In the genomic region with DNA sequence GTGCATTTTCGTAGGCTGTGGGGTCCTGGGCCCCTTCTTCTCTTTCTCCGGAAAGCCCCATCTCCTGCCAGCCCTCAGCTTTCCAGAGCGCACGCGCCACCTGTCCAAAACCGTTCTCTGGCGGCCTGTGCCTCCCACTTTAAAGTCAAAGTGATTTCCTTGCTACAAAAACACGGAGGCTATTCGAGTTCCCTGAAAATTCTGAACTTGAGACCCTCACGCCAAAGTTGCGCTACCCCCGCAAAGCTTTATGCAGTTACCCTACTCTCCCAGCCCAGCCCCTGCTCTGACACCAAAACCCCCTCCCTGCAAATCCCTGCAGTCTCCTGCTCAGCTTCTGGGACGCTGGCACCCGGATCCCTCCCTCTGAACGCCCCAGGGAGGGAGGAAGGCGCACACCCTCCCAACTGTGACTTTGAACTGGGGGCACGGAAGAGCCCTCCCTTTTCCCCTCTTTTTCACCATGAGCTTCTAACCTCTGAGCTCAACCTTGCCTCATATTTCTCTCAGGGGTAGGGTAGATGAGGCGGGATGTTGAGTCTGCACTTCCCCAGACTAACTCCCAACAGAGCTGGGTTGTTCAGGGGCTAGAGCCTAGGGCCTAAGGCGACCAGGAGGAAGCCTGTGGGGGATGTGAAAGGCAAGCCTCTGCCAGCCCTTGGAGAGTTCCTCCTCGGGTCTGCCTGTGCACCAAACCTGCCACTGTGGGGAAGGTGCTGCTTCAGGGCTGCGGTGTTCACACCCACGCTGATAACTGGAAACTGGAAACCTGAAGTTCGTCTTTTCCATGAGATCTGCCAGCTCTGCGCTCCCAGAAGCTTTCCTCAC, we compare ENCODE assay signal across 14 cellular contexts. TPM values are rescaled to one million over a fixed set of nuclear protein-coding genes. Genes with fewer than 3 reads are reported as not detected.
A peak's percentile ranks its signal among the peaks of the same experiment; 100 is the strongest.
DNase-seq lines count a peak whose midpoint lies in the region; ATAC-seq and TF ChIP-seq lines count a peak whose summit lies in the region.
"Had no signal": no experiment of that assay in that cellular context is flagged by ENCODE, and none has a peak within 500 bp of the region (broad histone marks: within the 10 kb centered on the region; RNA-seq: fewer than 3 reads in every experiment).

No MANE protein-coding gene starts in this region.

- no peak overlapping the region for H3K14ac ChIP-seq in H9 (ENCODE audit: insufficient read depth, low read length)

- no peak overlapping the region for H3K27ac ChIP-seq in H9 (ENCODE audit: insufficient read length, low read depth, low read length)
- no peak overlapping the region for H3K27ac ChIP-seq in neural cell (ENCODE audit: low read length)
- H3K27ac ChIP-seq: left ventricle myocardium inferior, SJCRH30, skin epidermis, upper lobe of left lung had no signal

- H3K79me1 ChIP-seq in H9 (ENCODE audit: insufficient read depth, low read depth, low read length, poor library complexity, severe bottlenecking): no peaks in the 10 kb centered on the region

- H2BK15ac ChIP-seq in H9 (ENCODE audit: low read depth, low read length): no peak overlapping the region

- H3K36me3 ChIP-seq in neural cell (ENCODE audit: insufficient read depth, low read length): no peaks in the 10 kb centered on the region
- H3K36me3 ChIP-seq: left ventricle myocardium inferior, SJCRH30, upper lobe of left lung had no signal

- H3K9me2 ChIP-seq in neural cell (ENCODE audit: insufficient read depth, low read length): no peaks in the 10 kb centered on the region

- H3K4me3 Mint-ChIP-seq in H9: peak overlapping the region; percentile 77 to 89
- H3K4me3 Mint-ChIP-seq in central memory CD8-positive, alpha-beta T cell: no peak overlapping the region
- H3K4me3 Mint-ChIP-seq in activated CD4-positive, alpha-beta memory T cell treated with anti-CD3 and anti-CD28 coated beads for 36 hours: no peak overlapping the region

- H3K18ac ChIP-seq in H9 (ENCODE audit: insufficient read length, low read depth, low read length): no peak overlapping the region

- no peaks in the 10 kb centered on the region; a peak in 2 of 5 replicates for H3K9me3 Mint-ChIP-seq in H9
- H3K9me3 Mint-ChIP-seq in central memory CD8-positive, alpha-beta T cell: no peaks in the 10 kb centered on the region
- H3K9me3 Mint-ChIP-seq in activated CD4-positive, alpha-beta memory T cell treated with anti-CD3 and anti-CD28 coated beads for 36 hours: no peaks in the 10 kb centered on the region

- H3K56ac ChIP-seq in H9 (ENCODE audit: insufficient read length, low read depth, low read length): no peak overlapping the region

- no CpG with 5 or more reads among the region's 24 CpGs for WGBS in H9 (ENCODE audit: extremely low coverage, insufficient read length, low lambda C conversion rate)

- H3K27ac Mint-ChIP-seq in H9: peak overlapping the region in 1 of 3 experiments; percentile 84; a peak in 1 of 7 replicates
- H3K27ac Mint-ChIP-seq in central memory CD8-positive, alpha-beta T cell (ENCODE audit: low read depth): no peak overlapping the region
- no peak overlapping the region for H3K27ac Mint-ChIP-seq in activated CD4-positive, alpha-beta memory T cell treated with anti-CD3 and anti-CD28 coated beads for 36 hours

- no peak overlapping the region for H2BK120ac ChIP-seq in H9 (ENCODE audit: low read depth, low read length, poor library complexity, severe bottlenecking)

- H3K79me2 ChIP-seq in H9 (ENCODE audit: insufficient read depth, low read length) (no peaks in the 10 kb centered on the region), neural cell (replicated peaks; ENCODE audit: insufficient read depth, low read length) (no peaks in the 10 kb centered on the region)

- no peak for TF ChIP-seq RAD21 in neural cell (conservative IDR thresholded peaks at IDR 0.05)

- peaks cover 16% of the 10 kb centered on the region for H3K23me2 ChIP-seq in H9 (ENCODE audit: insufficient read length, low read depth, low read length, poor library complexity, severe bottlenecking)

- no peak for TF ChIP-seq POLR2A in NB4 (IDR thresholded peaks at IDR 0.05; ENCODE audit: extremely low read depth, insufficient read length)

- H4K8ac ChIP-seq in H9 (replicated peaks; ENCODE audit: insufficient read length, low read depth, low read length): no peak overlapping the region

- CTCF ChIA-PET in activated CD4-positive, alpha-beta memory T cell treated with anti-CD3 and anti-CD28 coated beads for 36 hours (lab: Charles Lee): no interaction called here

- ATAC-seq in central memory CD8-positive, alpha-beta T cell (replicated peaks; ENCODE audit: extremely low read depth, poor library complexity, severe bottlenecking): peak; percentile 43
- ATAC-seq in HG03469 (IDR thresholded peaks at IDR 0.05; ENCODE audit: unreplicated experiment): no peak
- ATAC-seq in left lobe of liver: no peak

- POLR2A ChIA-PET in activated CD4-positive, alpha-beta memory T cell treated with anti-CD3 and anti-CD28 coated beads for 36 hours (lab: Charles Lee): no interaction called here

- no peak for TF ChIP-seq EP300 in neural cell (conservative IDR thresholded peaks at IDR 0.05; ENCODE audit: poor library complexity, severe bottlenecking)

- DNase-seq in H9 (peak; percentile 72), NB4 (ENCODE audit: low read depth) (peak; percentile 45), left lobe of liver (ENCODE audit: low spot score) (no peak), NCI-H2029 treated with DMSO at 0.1 percent for 48 hours (lab: John Stamatoyannopoulos, UW) (no peak)
- no peak for DNase-seq in central memory CD8-positive, alpha-beta T cell (ENCODE audit: low spot score in 2 of 2)
- DNase-seq in activated CD4-positive, alpha-beta memory T cell treated with anti-CD3 and anti-CD28 coated beads for 36 hours: no peak
- DNase-seq: activated T-cell treated with anti-CD3 and anti-CD28 coated beads for 4 hours, left ventricle myocardium inferior, SJCRH30 had no signal

- no peak overlapping the region for H4K91ac ChIP-seq in H9 (ENCODE audit: insufficient read length, low read depth, low read length)

- peaks cover 20% of the 10 kb centered on the region in 2 experiments for H3K4me1 Mint-ChIP-seq in H9
- peaks cover 14% of the 10 kb centered on the region for H3K4me1 Mint-ChIP-seq in central memory CD8-positive, alpha-beta T cell
- peaks cover 6% of the 10 kb centered on the region for H3K4me1 Mint-ChIP-seq in activated CD4-positive, alpha-beta memory T cell treated with anti-CD3 and anti-CD28 coated beads for 36 hours (ENCODE audit: low read depth)

- no peaks in the 10 kb centered on the region for H3K4me1 ChIP-seq in H9 (ENCODE audit: insufficient read depth, low read length)
- H3K4me1 ChIP-seq: left ventricle myocardium inferior, SJCRH30 had no signal

- H3K9ac ChIP-seq in H9 (ENCODE audit: extremely low read depth, insufficient read length, low read length): peak overlapping the region; percentile 21
- H3K9ac ChIP-seq in neural cell (ENCODE audit: low read length): no peak overlapping the region

- H2AFZ ChIP-seq in H9 (ENCODE audit: low read length): peak overlapping the region; percentile 81
- no peak overlapping the region for H2AFZ ChIP-seq in neural cell (ENCODE audit: low read depth, low read length)

- H2BK20ac ChIP-seq in H9 (ENCODE audit: low read depth, low read length, poor library complexity, severe bottlenecking): no peak overlapping the region

- H3K4me2 ChIP-seq in H9 (ENCODE audit: insufficient read depth, insufficient read length, low read length) (peak overlapping the region; percentile 90), neural cell (ENCODE audit: low read length) (no peak overlapping the region)

- H3K9me3 ChIP-seq in H9 (ENCODE audit: control insufficient read depth, low read depth, low read length) (no peaks in the 10 kb centered on the region), neural cell (ENCODE audit: low read length) (no peaks in the 10 kb centered on the region)
- H3K9me3 ChIP-seq: left ventricle myocardium inferior, upper lobe of left lung had no signal

- H3K27me3 Mint-ChIP-seq in H9 (ENCODE audit: low read depth): peaks cover 83% of the 10 kb centered on the region
- peaks cover 92% of the 10 kb centered on the region for H3K27me3 Mint-ChIP-seq in central memory CD8-positive, alpha-beta T cell
- H3K27me3 Mint-ChIP-seq in activated CD4-positive, alpha-beta memory T cell treated with anti-CD3 and anti-CD28 coated beads for 36 hours: peaks cover 46% of the 10 kb centered on the region

- H2BK12ac ChIP-seq in H9 (ENCODE audit: insufficient read length, low read depth, low read length): no peak overlapping the region

- no peak overlapping the region for H3K4me3 ChIP-seq in NB4 (ENCODE audit: low read depth, low read length)
- peak overlapping the region; percentile 34 for H3K4me3 ChIP-seq in neural cell (ENCODE audit: low read length)
- H3K4me3 ChIP-seq: left ventricle myocardium inferior, SJCRH30, skin epidermis, upper lobe of left lung had no signal

- no peaks in the 10 kb centered on the region for H3F3A ChIP-seq in neural cell (ENCODE audit: insufficient read depth, low read length, poor library complexity, severe bottlenecking)

- no peaks in the 10 kb centered on the region; a peak in 1 of 7 replicates for H3K36me3 Mint-ChIP-seq in H9 (ENCODE audit: insufficient read depth in 1 of 3, low read depth in 3 of 3)
- H3K36me3 Mint-ChIP-seq in central memory CD8-positive, alpha-beta T cell (ENCODE audit: insufficient read depth): no peaks in the 10 kb centered on the region
- H3K36me3 Mint-ChIP-seq in activated CD4-positive, alpha-beta memory T cell treated with anti-CD3 and anti-CD28 coated beads for 36 hours: no peaks in the 10 kb centered on the region

- intact Hi-C loops in activated CD4-positive, alpha-beta memory T cell treated with anti-CD3 and anti-CD28 coated beads for 36 hours (cut with micrococcal nuclease): no loop called here

- peaks cover 20% of the 10 kb centered on the region; the same call in 1 of the 2 replicates for H3K27me3 ChIP-seq in H9 (ENCODE audit: insufficient read depth, low read length)
- peaks cover 40% of the 10 kb centered on the region for H3K27me3 ChIP-seq in neural cell (ENCODE audit: insufficient read depth, low read depth, low read length)

- H3K4ac ChIP-seq in H9 (ENCODE audit: low read depth, low read length): no peak overlapping the region

- H4K5ac ChIP-seq in H9 (ENCODE audit: insufficient read length, low read depth, low read length): no peak overlapping the region

- no peak overlapping the region for H2AK5ac ChIP-seq in H9 (ENCODE audit: insufficient read length, low read length)

- H2BK5ac ChIP-seq in H9 (ENCODE audit: insufficient read length, low read length): no peak overlapping the region

- no peak overlapping the region for H3K23ac ChIP-seq in H9 (ENCODE audit: insufficient read length, low read depth, low read length)

- TF ChIP-seq CTCF in H9 (conservative IDR thresholded peaks at IDR 0.05) (no peak), NB4 (IDR thresholded peaks at IDR 0.05; ENCODE audit: low read depth, low read length) (no peak), neural cell (IDR thresholded peaks at IDR 0.05; ENCODE audit: poor library complexity, severe bottlenecking) (no peak)

- no peak overlapping the region for H3T11ph ChIP-seq in H9 (ENCODE audit: low read length)

- no peaks in the 10 kb centered on the region for H4K20me1 ChIP-seq in H9 (ENCODE audit: control insufficient read depth, insufficient read depth, insufficient read length)
- no peaks in the 10 kb centered on the region for H4K20me1 ChIP-seq in neural cell (ENCODE audit: insufficient read depth)

RNA-seq across cellular contexts. Expression of a gene that starts 2.7 kb away (rescaled TPM):
- total RNA-seq in H9 (2021) (not detected in 2 replicates), left lobe of liver (not detected)
- polyA plus RNA-seq in neural cell: not detected in 2 replicates
- polyA minus RNA-seq in neural cell: not detected in 2 replicates
- not detected for total RNA-seq in activated CD4-positive, alpha-beta memory T cell treated with anti-CD3 and anti-CD28 coated beads for 36 hours
- total RNA-seq: dermis microvascular lymphatic vessel endothelial cell, left ventricle myocardium inferior, SJCRH30, upper lobe of left lung had no signal

RNA-seq across cellular contexts. Expression of a gene that starts 27.1 kb away (rescaled TPM):
- 0.94 and 1.7 TPM in 2 replicates for total RNA-seq in H9 (2021)
- polyA plus RNA-seq in neural cell: 5.0 and 6.6 TPM in 2 replicates
- 3.6 and 3.7 TPM in 2 replicates for polyA minus RNA-seq in neural cell
- under 1 TPM; 0.75 to 0.86 TPM for total RNA-seq in activated CD4-positive, alpha-beta memory T cell treated with anti-CD3 and anti-CD28 coated beads for 36 hours
- 0.88 TPM for total RNA-seq in left lobe of liver
- total RNA-seq: left ventricle myocardium inferior had no signal

RNA-seq across cellular contexts. Expression of a gene that starts 31.4 kb away (rescaled TPM):
- total RNA-seq in H9 (2021) (218 and 225 TPM in 2 replicates), left lobe of liver (152 TPM)
- 37.4 and 42.0 TPM in 2 replicates for polyA plus RNA-seq in neural cell
- 92.4 and 101 TPM in 2 replicates for polyA minus RNA-seq in neural cell
- total RNA-seq in activated CD4-positive, alpha-beta memory T cell treated with anti-CD3 and anti-CD28 coated beads for 36 hours: 100 to 1,000 TPM; 208 to 235 TPM

RNA-seq across cellular contexts. Expression of a gene that starts 32.4 kb away (rescaled TPM):
- total RNA-seq in H9 (2021): 169 and 177 TPM in 2 replicates
- polyA plus RNA-seq in neural cell: 582 and 673 TPM in 2 replicates
- 181 and 184 TPM in 2 replicates for polyA minus RNA-seq in neural cell
- 100 to 1,000 TPM; 128 to 129 TPM for total RNA-seq in activated CD4-positive, alpha-beta memory T cell treated with anti-CD3 and anti-CD28 coated beads for 36 hours
- total RNA-seq in left lobe of liver: 51.9 TPM

RNA-seq across cellular contexts. Expression of a gene that starts 35.2 kb away (rescaled TPM):
- total RNA-seq in H9 (2021): 16.8 and 18.4 TPM in 2 replicates
- 6.6 and 9.8 TPM in 2 replicates for polyA plus RNA-seq in neural cell
- polyA minus RNA-seq in neural cell: 31.8 and 34.6 TPM in 2 replicates
- 10 to 100 TPM; 14.1 to 15.0 TPM for total RNA-seq in activated CD4-positive, alpha-beta memory T cell treated with anti-CD3 and anti-CD28 coated beads for 36 hours
- 10.2 TPM for total RNA-seq in left lobe of liver

Comparison
In these comparisons a context has a peak if more than half of its experiments do, and no peak if none do; other contexts are left out.
1. DNase-seq: peak in H9 (single experiment) and NB4 (single experiment); none in central memory CD8-positive, alpha-beta T cell (0 of 2), activated CD4-positive, alpha-beta memory T cell treated with anti-CD3 and anti-CD28 coated beads for 36 hours (single experiment), left lobe of liver (single experiment) and NCI-H2029 treated with DMSO at 0.1 percent for 48 hours (single experiment).
2. H3K4me3 Mint-ChIP-seq: peak in H9 (2 of 2); none in central memory CD8-positive, alpha-beta T cell (single experiment) and activated CD4-positive, alpha-beta memory T cell treated with anti-CD3 and anti-CD28 coated beads for 36 hours (single experiment).